11 cellular contexts compared by ENCODE assay signal in genomic region chr12:49909826-49910225, GRCh38. TPM values are rescaled to one million over a fixed set of nuclear protein-coding genes. Genes with fewer than 3 reads are reported as not detected.
DNase-seq lines count a peak whose midpoint lies in the region; ATAC-seq and TF ChIP-seq lines count a peak whose summit lies in the region.
"Had no signal": no experiment of that assay in that cellular context is flagged by ENCODE, and none has a peak within 500 bp of the region (broad histone marks: within the 10 kb centered on the region; RNA-seq: fewer than 3 reads in every experiment).

No MANE protein-coding gene starts in this region.

- DNase-seq in stimulated activated CD4-positive, alpha-beta T cell treated with anti-CD3 and anti-CD28 coated beads, Interleukin-2, amount 100 ng/mL, for 4 hours (ENCODE audit: low read depth): peak; percentile 21
- no peak for DNase-seq in stimulated activated CD4-positive, alpha-beta T cell treated with anti-CD3 and anti-CD28 coated beads, Interleukin-4, amount 100 ng/mL, for 24 hours
- peak; percentile 94 for DNase-seq in amniotic epithelial cell (ENCODE audit: low read depth)
- DNase-seq in left lung: peak; percentile 46 to 71
- DNase-seq in DMS53 (lab: John Stamatoyannopoulos, UW): no peak
- no peak for DNase-seq in GF-D8 (lab: John Stamatoyannopoulos, UW)
- DNase-seq: Kasumi-1 had no signal

- TF ChIP-seq CTCF in left lung (IDR thresholded peaks at IDR 0.05): no peak

- H3K4me1 ChIP-seq in left lung: no peaks in the 10 kb centered on the region

- H3K27ac ChIP-seq in left lung: no peak overlapping the region
- H3K27ac ChIP-seq: BLaER1 had no signal

- intact Hi-C loops in left lung (cut with DNase I): no loop called here

- no peaks in the 10 kb centered on the region for H3K9me3 ChIP-seq in left lung
- H3K9me3 ChIP-seq: BLaER1 had no signal

- ATAC-seq in left lung: peak; percentile 74
- no peak for ATAC-seq in GM19463 (IDR thresholded peaks at IDR 0.05; ENCODE audit: unreplicated experiment)
- no peak for ATAC-seq in GM21786 (IDR thresholded peaks at IDR 0.05; ENCODE audit: unreplicated experiment)
- ATAC-seq: Panc1 had no signal

- H3K36me3 ChIP-seq in left lung: no peaks in the 10 kb centered on the region
- H3K36me3 ChIP-seq: BLaER1 had no signal

- H3K4me3 ChIP-seq in left lung: no peak overlapping the region
- H3K4me3 ChIP-seq: BLaER1 had no signal

- peaks cover 0 to 12% of the 10 kb centered on the region in 2 donors for H3K27me3 ChIP-seq in left lung
- H3K27me3 ChIP-seq: BLaER1 had no signal

RNA-seq across cellular contexts. Expression of gene FAIM2, which starts 6.1 kb away (rescaled TPM):
- 1 to 10 TPM; 1.7 to 1.8 TPM for total RNA-seq in left lung

RNA-seq across cellular contexts. Expression of gene AQP2, which starts 40.7 kb away (rescaled TPM):
- total RNA-seq in left lung: under 1 TPM in 1 of 2 donors, not detected in 1; 0.42 TPM

RNA-seq across cellular contexts. Expression of gene AQP5, which starts 51.8 kb away (rescaled TPM):
- 1 to 10 TPM; 7.2 to 7.7 TPM for total RNA-seq in left lung

Comparison
In these comparisons a context has a peak if more than half of its experiments do, and no peak if none do; other contexts are left out.
1. DNase-seq: peak in stimulated activated CD4-positive, alpha-beta T cell treated with anti-CD3 and anti-CD28 coated beads, Interleukin-2, amount 100 ng/mL, for 4 hours (single experiment), amniotic epithelial cell (single experiment) and left lung (2 of 2); none in stimulated activated CD4-positive, alpha-beta T cell treated with anti-CD3 and anti-CD28 coated beads, Interleukin-4, amount 100 ng/mL, for 24 hours (single experiment), DMS53 (single experiment) and GF-D8 (single experiment).